ENCODE assay signal across 8 cellular contexts in genomic region chr2:197452754-197453122, GRCh38. TPM values are rescaled to one million over a fixed set of nuclear protein-coding genes. Genes with fewer than 3 reads are reported as not detected.
DNase-seq lines count a peak whose midpoint lies in the region; ATAC-seq and TF ChIP-seq lines count a peak whose summit lies in the region.

No MANE protein-coding gene starts in this region.

- dilution Hi-C loops in mammary epithelial cell (cut with HindIII; ENCODE audit: low sequenced_read_pairs): no loop called here

- WGBS in mammary epithelial cell (ENCODE audit: low coverage, missing lambda C conversion rate): 8% methylated on average over 9 of the region's 11 CpGs

- H3K27ac ChIP-seq in 22Rv1 (peak overlapping the region; percentile 89), HL-60 (replicated peaks) (peak overlapping the region; percentile 88), mammary epithelial cell (ENCODE audit: insufficient read depth, low read depth, low read length) (peak overlapping the region; percentile 90)

- intact Hi-C loops in mammary epithelial cell (cut with micrococcal nuclease): loop anchor here (1.0 to 2.0 kb wide), 4 partner anchors 17 to 163 kb away; partner anchors contain the start of genes HSPD1, MOB4 and SF3B1

- peak overlapping the region; percentile 96 for H3K4me2 ChIP-seq in mammary epithelial cell (ENCODE audit: insufficient read depth, low read depth, low read length)

- no peak for ATAC-seq in GM21515 (IDR thresholded peaks at IDR 0.05; ENCODE audit: unreplicated experiment)

- no TSS peak for BruUV-seq in mammary epithelial cell (replicated peaks; lab: Mats Ljungman, UMichigan)

- H3K79me2 ChIP-seq in mammary epithelial cell (ENCODE audit: insufficient read depth, low read length): peaks cover 39% of the 10 kb centered on the region

- in situ Hi-C loops in mammary epithelial cell (cut with MboI; ENCODE audit: low sequenced_read_pairs in 2 of 2): no loop called here

- CTCF ChIA-PET in mammary epithelial cell (lab: Charles Lee; ENCODE audit: low non-redundant PET): interaction anchor here (0.6 to 0.7 kb wide), 2 partner anchors 16 to 18 kb away, joined by 4 to 7 read pairs; partner anchors contain the start of gene SF3B1

- H3K27me3 ChIP-seq in HL-60 (ENCODE audit: insufficient read depth, poor library complexity, severe bottlenecking) (no peaks in the 10 kb centered on the region), mammary epithelial cell (ENCODE audit: insufficient read depth, low read length) (no peaks in the 10 kb centered on the region), mononuclear cell (ENCODE audit: insufficient read depth, low read length) (no peaks in the 10 kb centered on the region)

- H3K36me3 ChIP-seq in mammary epithelial cell (ENCODE audit: insufficient read depth, low read length): no peaks in the 10 kb centered on the region

- H2AFZ ChIP-seq in mammary epithelial cell (ENCODE audit: low read depth, low read length): peak overlapping the region; percentile 89

- peak overlapping the region; percentile 87 for H3K9ac ChIP-seq in mammary epithelial cell (ENCODE audit: insufficient read depth, low read length)

- H3K4me1 ChIP-seq in mammary epithelial cell (ENCODE audit: insufficient read depth, low read length) (peaks cover 13% of the 10 kb centered on the region), mononuclear cell (ENCODE audit: insufficient read depth, low read length) (peaks cover 31% of the 10 kb centered on the region)

- peak overlapping the region; percentile 56 for H3K4me3 ChIP-seq in HL-60 (replicated peaks; ENCODE audit: insufficient read depth, low read length)
- peak overlapping the region; percentile 71 to 84 (median 72) for H3K4me3 ChIP-seq in mammary epithelial cell (replicated peaks in 1 of 3; ENCODE audit: insufficient read depth in 1 of 3, low read depth in 2 of 3, low read length in 3 of 3)
- peak overlapping the region; percentile 86 for H3K4me3 ChIP-seq in mononuclear cell (ENCODE audit: low read length)

- no peaks in the 10 kb centered on the region for H3K9me3 ChIP-seq in mammary epithelial cell (replicated peaks; ENCODE audit: insufficient read depth, low read length)
- H3K9me3 ChIP-seq in mononuclear cell (ENCODE audit: low read depth, low read length): no peaks in the 10 kb centered on the region

- TF ChIP-seq CTCF in 22Rv1 (IDR thresholded peaks at IDR 0.05) (no peak), HL-60 (IDR thresholded peaks at IDR 0.05; ENCODE audit: insufficient read depth, low read length) (no peak), mammary epithelial cell (conservative IDR thresholded peaks at IDR 0.05 in 1 of 2, IDR thresholded peaks at IDR 0.05 in 1 of 2; ENCODE audit: extremely low read depth in 1 of 2, insufficient read depth in 1 of 2, low read depth in 1 of 2, low read length in 2 of 2) (no peak)

- no peak for DNase-seq in HL-60 (ENCODE audit: low read depth in 1 of 2, low spot score in 1 of 2)
- DNase-seq in mammary epithelial cell: no peak
- DNase-seq in SHP77 (lab: John Stamatoyannopoulos, UW): no peak
- no peak for DNase-seq in HK-2 (ENCODE audit: unreplicated experiment)
- DNase-seq in NCI-H2227 (lab: John Stamatoyannopoulos, UW; ENCODE audit: unreplicated experiment): no peak

- no peaks in the 10 kb centered on the region for H4K20me1 ChIP-seq in mammary epithelial cell (ENCODE audit: insufficient read depth, low read length)

RNA-seq across cellular contexts. Expression of gene COQ10B, which starts 0.6 kb away (rescaled TPM):
- total RNA-seq in mammary epithelial cell (10 to 100 TPM; 23.9 to 40.0 TPM), mononuclear cell (109 TPM)
- 2.7 TPM for polyA plus RNA-seq in mammary epithelial cell
- polyA minus RNA-seq in mammary epithelial cell: 34.8 TPM

RNA-seq across cellular contexts. Expression of gene SF3B1, which starts 17.9 kb away (rescaled TPM):
- total RNA-seq in mammary epithelial cell (100 to 1,000 TPM; 132 to 153 TPM), mononuclear cell (702 TPM)
- 178 TPM for polyA plus RNA-seq in mammary epithelial cell
- 173 TPM for polyA minus RNA-seq in mammary epithelial cell

RNA-seq across cellular contexts. Expression of gene HSPD1, which starts 46.9 kb away (rescaled TPM):
- total RNA-seq in mammary epithelial cell (100 to 1,000 TPM; 143 to 350 TPM), mononuclear cell (90.6 TPM)
- 214 TPM for polyA plus RNA-seq in mammary epithelial cell
- 549 TPM for polyA minus RNA-seq in mammary epithelial cell

RNA-seq across cellular contexts. Expression of gene HSPE1, which starts 47.4 kb away (rescaled TPM):
- 100 to 1,000 TPM in 1 of 2 donors, 10 to 100 TPM in 1; 30.2 to 118 TPM for total RNA-seq in mammary epithelial cell
- 168 TPM for polyA plus RNA-seq in mammary epithelial cell
- polyA minus RNA-seq in mammary epithelial cell: 3.2 TPM
- 35.7 TPM for total RNA-seq in mononuclear cell
